ENCODE assay signal across 18 cellular contexts in the genomic region with DNA sequence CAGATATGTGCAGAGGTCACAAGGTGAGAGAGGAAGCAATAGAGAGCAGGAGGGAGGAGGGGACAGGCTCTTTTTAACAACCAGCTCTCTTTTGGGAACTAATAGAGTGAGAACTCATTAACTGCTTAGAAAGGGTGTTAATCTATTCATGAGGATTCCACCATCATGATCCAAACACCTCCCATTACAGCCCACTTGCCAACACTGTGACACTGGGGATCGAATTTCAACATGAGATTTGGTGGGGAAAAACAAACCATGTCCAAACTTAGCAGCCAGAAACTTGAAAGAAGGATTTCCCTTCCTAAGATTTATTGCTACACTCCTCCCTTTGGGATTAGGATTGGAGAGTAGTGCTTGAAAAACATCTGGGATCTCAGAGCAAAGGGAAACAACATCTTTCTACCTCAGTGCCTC.
DNase-seq lines count a peak whose midpoint lies in the region; ATAC-seq and TF ChIP-seq lines count a peak whose summit lies in the region.
"Had no signal": no experiment of that assay in that cellular context is flagged by ENCODE, and none has a peak within 500 bp of the region (broad histone marks: within the 10 kb centered on the region; RNA-seq: fewer than 3 reads in every experiment).

No MANE protein-coding gene starts in this region.

- no peak overlapping the region for H3K4me3 ChIP-seq in fibroblast of mammary gland (ENCODE audit: control insufficient read depth, low read depth, low read length)
- H3K4me3 ChIP-seq: hepatocyte, smooth muscle cell had no signal

- TF ChIP-seq CTCF in fibroblast of mammary gland (conservative IDR thresholded peaks at IDR 0.05; ENCODE audit: control insufficient read depth, insufficient read depth, low read depth, low read length) (no peak), GM10266 (IDR thresholded peaks at IDR 0.05; ENCODE audit: control insufficient read depth, insufficient read depth, low read depth, missing control alignments) (no peak)

- ATAC-seq in GM21367 (IDR thresholded peaks at IDR 0.05; ENCODE audit: unreplicated experiment) (no peak), esophagus mucosa (no peak), HG03457 (IDR thresholded peaks at IDR 0.05; ENCODE audit: unreplicated experiment) (no peak)
- ATAC-seq: stimulated activated naive CD8-positive, alpha-beta T cell treated with anti-CD3 and anti-CD28 coated beads, Interleukin-15, amount 100 ng/mL, for 72 hours had no signal

- DNase-seq in AG08395 (ENCODE audit: low spot score) (peak; percentile 25), NCI-H524 (lab: John Stamatoyannopoulos, UW) (peak; percentile 84 to 95), fibroblast of mammary gland (ENCODE audit: low read depth) (peak; percentile 76), mucosa of gallbladder (ENCODE audit: low spot score) (peak; percentile 12), GM10266 (ENCODE audit: extremely low spot score) (no peak)
- DNase-seq: ACHN; activated B cell treated with CpG ODN at 0.5 μM for 24 hours; activated naive CD4-positive, alpha-beta T cell treated with Interleukin-2 at 50 U/mL for 16 hours; Calu3; central memory CD4-positive, alpha-beta T cell; MM.1S; NCI-H2107; stimulated activated naive CD8-positive, alpha-beta T cell treated with anti-CD3 and anti-CD28 coated beads, Interleukin-15, amount 100 ng/mL, for 72 hours had no signal
